In the genomic region with DNA sequence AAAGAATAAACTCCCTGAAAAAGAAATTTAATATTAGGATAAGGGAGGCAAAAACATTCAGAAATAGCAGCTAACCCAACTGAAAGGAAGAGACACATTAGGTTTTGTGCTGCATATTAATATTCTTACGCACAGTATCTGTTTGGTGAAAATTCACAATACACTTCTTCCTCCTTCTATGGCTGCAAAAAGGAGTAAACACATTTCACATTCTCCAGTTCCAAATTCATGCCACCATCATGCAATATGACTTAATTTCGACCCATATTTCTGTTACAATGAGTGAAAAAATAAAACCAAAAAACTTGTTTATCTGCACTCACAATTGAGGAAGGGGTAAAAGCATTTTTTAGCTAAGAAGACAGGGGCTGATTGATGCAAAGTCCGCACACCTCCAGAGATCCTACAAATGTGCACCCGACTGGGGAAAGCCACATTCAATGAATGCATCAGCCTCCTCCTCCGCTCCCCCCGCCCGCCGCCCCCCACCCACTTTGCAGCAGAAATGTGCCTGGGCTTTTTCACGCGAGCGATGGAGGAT, we compare ENCODE assay signal across 8 cellular contexts. TPM values are rescaled to one million over a fixed set of nuclear protein-coding genes. Genes with fewer than 3 reads are reported as not detected.
DNase-seq lines count a peak whose midpoint lies in the region; ATAC-seq and TF ChIP-seq lines count a peak whose summit lies in the region.

No MANE protein-coding gene starts in this region.

- peaks cover 2% of the 10 kb centered on the region for H3K9me3 Mint-ChIP-seq in activated T-helper 1 cell treated with anti-CD3 and anti-CD28 coated beads, Interleukin-12 subunit alpha, Interleukin-12 subunit beta, Interleukin-2, Interleukin-4 antibody, amounts not matched to agents 30 ng/mL and 10 ng/mL and 1 ng/mL, durations not matched to agents 14 hours and 24 hours and 36 hours

- H2AFZ ChIP-seq in ACC112 (ENCODE audit: low read length, unreplicated experiment), result no peak overlapping the region

- peaks cover 12% of the 10 kb centered on the region for H3K36me3 Mint-ChIP-seq in activated T-helper 1 cell treated with anti-CD3 and anti-CD28 coated beads, Interleukin-12 subunit alpha, Interleukin-12 subunit beta, Interleukin-2, Interleukin-4 antibody, amounts not matched to agents 30 ng/mL and 10 ng/mL and 1 ng/mL, durations not matched to agents 14 hours and 24 hours and 36 hours (ENCODE audit: low read depth)

- TF ChIP-seq CTCF in stomach (IDR thresholded peaks at IDR 0.05), result no peak

- peaks cover 60% of the 10 kb centered on the region for H3K79me2 ChIP-seq in ACC112 (ENCODE audit: control insufficient read depth, insufficient read depth, low read length, unreplicated experiment)

- H3K27me3 Mint-ChIP-seq in activated T-helper 1 cell treated with anti-CD3 and anti-CD28 coated beads, Interleukin-12 subunit alpha, Interleukin-12 subunit beta, Interleukin-2, Interleukin-4 antibody, amounts not matched to agents 30 ng/mL and 10 ng/mL and 1 ng/mL, durations not matched to agents 14 hours and 24 hours and 36 hours (ENCODE audit: insufficient read depth), result no peaks in the 10 kb centered on the region

- no peaks in the 10 kb centered on the region for H3K9me3 ChIP-seq in stomach

- H3K4me1 ChIP-seq in ACC112 (ENCODE audit: control insufficient read depth, insufficient read depth, low read length, unreplicated experiment) (peaks cover 25% of the 10 kb centered on the region), stomach (peaks cover 32 to 54% (median 40%) of the 10 kb centered on the region in 4 donors)

- DNase-seq in H7, result no peak
- no peak for DNase-seq in activated T-helper 1 cell treated with anti-CD3 and anti-CD28 coated beads, Interleukin-12 subunit alpha, Interleukin-12 subunit beta, Interleukin-2, Interleukin-4 antibody, amounts not matched to agents 30 ng/mL and 10 ng/mL and 1 ng/mL, durations not matched to agents 14 hours and 24 hours and 36 hours (ENCODE audit: low spot score)
- DNase-seq in stomach, result no peak
- no peak for DNase-seq in iPS-NIHi7 (ENCODE audit: extremely low spot score)

- H3K4me1 Mint-ChIP-seq in activated T-helper 1 cell treated with anti-CD3 and anti-CD28 coated beads, Interleukin-12 subunit alpha, Interleukin-12 subunit beta, Interleukin-2, Interleukin-4 antibody, amounts not matched to agents 30 ng/mL and 10 ng/mL and 1 ng/mL, durations not matched to agents 14 hours and 24 hours and 36 hours (ENCODE audit: low read depth), result peaks cover 56% of the 10 kb centered on the region

- H3K27ac Mint-ChIP-seq in activated T-helper 1 cell treated with anti-CD3 and anti-CD28 coated beads, Interleukin-12 subunit alpha, Interleukin-12 subunit beta, Interleukin-2, Interleukin-4 antibody, amounts not matched to agents 30 ng/mL and 10 ng/mL and 1 ng/mL, durations not matched to agents 14 hours and 24 hours and 36 hours, result peak overlapping the region; percentile 86

- no peak for ATAC-seq in HG02970 (IDR thresholded peaks at IDR 0.05; ENCODE audit: low FRiP score, unreplicated experiment)
- no peak for ATAC-seq in GM21576 (IDR thresholded peaks at IDR 0.05; ENCODE audit: unreplicated experiment)

- intact Hi-C loops in activated T-helper 1 cell treated with anti-CD3 and anti-CD28 coated beads, Interleukin-12 subunit alpha, Interleukin-12 subunit beta, Interleukin-2, Interleukin-4 antibody, amounts not matched to agents 30 ng/mL and 10 ng/mL and 1 ng/mL, durations not matched to agents 14 hours and 24 hours and 36 hours (cut with micrococcal nuclease), result loop anchor here (2.0 to 10.0 kb wide), 8 partner anchors 200 to 1465 kb away; a partner anchor contains a TSS
- intact Hi-C loops in stomach (cut with DNase I; ENCODE audit: low total_unique reads), result loop anchor here (10.0 kb wide), 1 partner anchor 182 kb away; no protein-coding TSS in a partner anchor

- TF ChIP-seq EP300 in stomach (IDR thresholded peaks at IDR 0.05), result no peak

- WGBS in stomach, 5 donors, result 0 to 1% (median 0%) methylated on average over 11 of the region's 11 CpGs

- H3K27me3 ChIP-seq in ACC112 (ENCODE audit: insufficient read depth, low read length) (no peaks in the 10 kb centered on the region), H7 (ENCODE audit: control insufficient read depth, insufficient read depth, low read length) (no peaks in the 10 kb centered on the region), stomach (no peaks in the 10 kb centered on the region)

- peaks cover 4% of the 10 kb centered on the region; the same call in 1 of the 2 replicates for H3K36me3 ChIP-seq in ACC112 (ENCODE audit: insufficient read depth, low read length)
- no peaks in the 10 kb centered on the region for H3K36me3 ChIP-seq in H7 (replicated peaks; ENCODE audit: control insufficient read depth, insufficient read depth, low read length)
- no peaks in the 10 kb centered on the region for H3K36me3 ChIP-seq in stomach

- H3K4me3 ChIP-seq in ACC112 (ENCODE audit: low read depth, low read length) (peak overlapping the region; percentile 82), H7 (ENCODE audit: insufficient read depth, low read depth, low read length) (peak overlapping the region; percentile 79), iPS-11a (ENCODE audit: low read depth, low read length) (peak overlapping the region; percentile 87), stomach (peak overlapping the region; percentile 76 to 97 (median 94))

- no peak overlapping the region for H3K27ac ChIP-seq in ACC112 (ENCODE audit: low read depth, low read length)
- H3K27ac ChIP-seq in stomach, result peak overlapping the region; percentile 89 to 97 (median 90)

- no peak for TF ChIP-seq POLR2A in stomach (IDR thresholded peaks at IDR 0.05)

- H3K4me3 Mint-ChIP-seq in activated T-helper 1 cell treated with anti-CD3 and anti-CD28 coated beads, Interleukin-12 subunit alpha, Interleukin-12 subunit beta, Interleukin-2, Interleukin-4 antibody, amounts not matched to agents 30 ng/mL and 10 ng/mL and 1 ng/mL, durations not matched to agents 14 hours and 24 hours and 36 hours, result peak overlapping the region; percentile 96

RNA-seq across cellular contexts. Expression of a gene that starts 1.0 kb away (rescaled TPM):
- total RNA-seq in H7 (2014; rRNA removed; shearing (Covaris generic)), result 8.7 and 10.2 TPM in 2 replicates
- total RNA-seq in activated T-helper 1 cell treated with anti-CD3 and anti-CD28 coated beads, Interleukin-12 subunit alpha, Interleukin-12 subunit beta, Interleukin-2, Interleukin-4 antibody, amounts not matched to agents 30 ng/mL and 10 ng/mL and 1 ng/mL, durations not matched to agents 14 hours and 24 hours and 36 hours, result 40.7 and 41.7 TPM in 2 replicates
- 10 to 100 TPM in 3 of 5 donors, 1 to 10 TPM in 1, under 1 TPM in 1; 0.58 to 41.4 (median 11.9) TPM for total RNA-seq in stomach
- 1 to 10 TPM; 1.1 to 1.6 (median 1.4) TPM for polyA plus RNA-seq in stomach
